Comparison of ENCODE assay signal across 8 cellular contexts in genomic region chr10:118423800-118424479, GRCh38.
DNase-seq lines count a peak whose midpoint lies in the region; ATAC-seq and TF ChIP-seq lines count a peak whose summit lies in the region.

No MANE protein-coding gene starts in this region.

- ATAC-seq in HCT116, result peak; percentile 97
- ATAC-seq in HG03469 (IDR thresholded peaks at IDR 0.05; ENCODE audit: unreplicated experiment), result no peak

- RAD21 ChIA-PET in HCT116 (lab: Charles Lee; ENCODE audit: low non-redundant PET in 1 of 2, low total read pairs in 2 of 2, uncharacterized antibody in 2 of 2, unreplicated experiment in 2 of 2), result no interaction called here

- no peak overlapping the region for H3K27ac ChIP-seq in HCT116 (ENCODE audit: low read depth, low read length)
- H3K27ac ChIP-seq in cardiac muscle cell, result no peak overlapping the region

- intact Hi-C loops in HCT116 (cut with micrococcal nuclease), result loop anchor here (1.0 to 10.0 kb wide), 3 partner anchors 81 to 928 kb away; partner anchors contain the start of gene FAM204A

- H3K4me1 Mint-ChIP-seq in activated naive CD8-positive, alpha-beta T cell treated with anti-CD3 and anti-CD28 coated beads for 36 hours, result peaks cover 2% of the 10 kb centered on the region

- H3K9me2 ChIP-seq in HCT116 (ENCODE audit: insufficient read depth), result no peaks in the 10 kb centered on the region

- no peak overlapping the region for H3K27ac Mint-ChIP-seq in activated naive CD8-positive, alpha-beta T cell treated with anti-CD3 and anti-CD28 coated beads for 36 hours

- CTCF ChIA-PET in HCT116 (lab: Charles Lee), result interaction anchor here (0.6 to 1.9 kb wide), 17 partner anchors 9 to 981 kb away, joined by 3 to 14 read pairs (median 3); no protein-coding TSS in a partner anchor

- H3K27me3 Mint-ChIP-seq in activated naive CD8-positive, alpha-beta T cell treated with anti-CD3 and anti-CD28 coated beads for 36 hours, result peaks cover 22% of the 10 kb centered on the region

- POLR2A ChIA-PET in HCT116 (lab: Charles Lee), result interaction anchor here (0.6 kb wide), 1 partner anchor 37 kb away, joined by 3 read pairs; no protein-coding TSS in a partner anchor

- peak; percentile 88 for TF ChIP-seq RAD21 in HCT116 (IDR thresholded peaks at IDR 0.05; ENCODE audit: low read depth)

- TF ChIP-seq CTCF in HCT116 (IDR thresholded peaks at IDR 0.05 in 2 of 3, conservative IDR thresholded peaks at IDR 0.05 in 1 of 3; ENCODE audit: borderline replicate concordance in 1 of 3, insufficient read depth in 1 of 3, low read depth in 2 of 3, low read length in 2 of 3), result peak; percentile 89 to 98 (median 89)
- TF ChIP-seq CTCF in cardiac muscle cell (IDR thresholded peaks at IDR 0.05; ENCODE audit: low read depth, low read length), result peak; percentile 83

- H3K79me2 ChIP-seq in HCT116 (ENCODE audit: insufficient read depth, low read length), result no peaks in the 10 kb centered on the region

- no peaks in the 10 kb centered on the region for H4K20me1 ChIP-seq in HCT116 (ENCODE audit: insufficient read depth)

- H3K27me3 ChIP-seq in HCT116 (ENCODE audit: insufficient read depth, low read length), result 0 out of 2 replicates have a peak, but pooled peaks cover 7% of the 10 kb centered on the region
- H3K27me3 ChIP-seq in cardiac muscle cell, result peaks cover 25% of the 10 kb centered on the region

- H3K9me3 ChIP-seq in HCT116 (ENCODE audit: control insufficient read depth in 1 of 2, insufficient read depth in 1 of 2, low read depth in 1 of 2, low read length in 2 of 2) (no peaks in the 10 kb centered on the region), cardiac muscle cell (ENCODE audit: low read depth) (no peaks in the 10 kb centered on the region)

- H3K9me3 Mint-ChIP-seq in activated naive CD8-positive, alpha-beta T cell treated with anti-CD3 and anti-CD28 coated beads for 36 hours, result no peaks in the 10 kb centered on the region

- no peaks in the 10 kb centered on the region for H3K36me3 Mint-ChIP-seq in activated naive CD8-positive, alpha-beta T cell treated with anti-CD3 and anti-CD28 coated beads for 36 hours

- H3K4me2 ChIP-seq in HCT116 (ENCODE audit: low read length), result peak overlapping the region; percentile 45; the same call in 1 of the 2 replicates

- no peak for TF ChIP-seq POLR2A in HCT116 (IDR thresholded peaks at IDR 0.05; ENCODE audit: borderline replicate concordance, extremely low read depth, insufficient read depth, insufficient read length)

- peak overlapping the region; percentile 98 for H2AFZ ChIP-seq in HCT116 (ENCODE audit: low read depth, low read length, poor library complexity, severe bottlenecking)

- no peak overlapping the region for H3K4me3 Mint-ChIP-seq in activated naive CD8-positive, alpha-beta T cell treated with anti-CD3 and anti-CD28 coated beads for 36 hours

- no peak overlapping the region; a peak in 1 of 4 replicates for H3K4me3 ChIP-seq in HCT116 (replicated peaks in 1 of 2; ENCODE audit: low read depth in 1 of 2, low read length in 2 of 2)
- H3K4me3 ChIP-seq in cardiac muscle cell, result no peak overlapping the region

- peak; percentile 37 for DNase-seq in GM04503 (ENCODE audit: low read depth)
- peak; percentile 98 for DNase-seq in HCT116 (ENCODE audit: low read depth, low spot score)
- peak; percentile 66 for DNase-seq in NCI-H1048 (lab: John Stamatoyannopoulos, UW)
- DNase-seq in SKM-1 treated with dmso at 0.1 percent for 144 hours (lab: John Stamatoyannopoulos, UW; ENCODE audit: unreplicated experiment), result peak; percentile 93
- peak; percentile 72 for DNase-seq in activated naive CD8-positive, alpha-beta T cell treated with anti-CD3 and anti-CD28 coated beads for 36 hours
- DNase-seq in cardiac muscle cell (ENCODE audit: low read depth in 1 of 2, low spot score in 1 of 2), result peak; percentile 86 to 92
- peak; percentile 47 for DNase-seq in pulmonary artery endothelial cell (ENCODE audit: low read depth, low spot score)

- no peaks in the 10 kb centered on the region for H3K36me3 ChIP-seq in HCT116 (ENCODE audit: control insufficient read depth in 1 of 2, insufficient read depth in 2 of 2, low read length in 2 of 2)
- H3K36me3 ChIP-seq in cardiac muscle cell, result no peaks in the 10 kb centered on the region

- BruUV-seq in HCT116 (replicated peaks; lab: Mats Ljungman, UMichigan), result no TSS peak

- H3K4me1 ChIP-seq in HCT116 (ENCODE audit: control insufficient read depth in 1 of 2, insufficient read depth in 2 of 2, low read length in 2 of 2) (peaks cover 2 to 5% of the 10 kb centered on the region in 2 experiments; a peak in 3 of 4 replicates), cardiac muscle cell (ENCODE audit: low read depth) (no peaks in the 10 kb centered on the region)

- H3K9ac ChIP-seq in HCT116 (ENCODE audit: low read length), result no peak overlapping the region

TF ChIP-seq in HCT116, 20 proteins besides CTCF, POLR2A, EP300 and RAD21:
- TF ChIP-seq ATF3 (IDR thresholded peaks at IDR 0.05), result no peak
- TF ChIP-seq POLR2AphosphoS5 (IDR thresholded peaks at IDR 0.05; ENCODE audit: low read depth, low read length), result no peak
- TF ChIP-seq CEBPB (IDR thresholded peaks at IDR 0.05; ENCODE audit: low read depth), result peak; percentile 98
- 0 out of 2 replicates have a peak, but pooled peaks have one; percentile 24 for TF ChIP-seq MAX (IDR thresholded peaks at IDR 0.05)
- TF ChIP-seq SIN3A (IDR thresholded peaks at IDR 0.05; ENCODE audit: low read depth), result no peak
- TF ChIP-seq FOSL1 (IDR thresholded peaks at IDR 0.05; ENCODE audit: low read depth), result no peak
- no peak for TF ChIP-seq ZNF274 (IDR thresholded peaks at IDR 0.05; ENCODE audit: low read depth, low read length)
- TF ChIP-seq SRF (IDR thresholded peaks at IDR 0.05; ENCODE audit: low read depth), result no peak
- no peak for TF ChIP-seq EZH2phosphoT487 (IDR thresholded peaks at IDR 0.05; ENCODE audit: borderline replicate concordance)
- no peak for TF ChIP-seq ZBTB33 (IDR thresholded peaks at IDR 0.05; ENCODE audit: extremely low read depth, insufficient replicate concordance, low read length)
- 0 out of 2 replicates have a peak, but pooled peaks have one; percentile 4 for TF ChIP-seq SP1 (IDR thresholded peaks at IDR 0.05; ENCODE audit: low read depth)
- peak; percentile 75 for TF ChIP-seq CBX3 (IDR thresholded peaks at IDR 0.05; ENCODE audit: low read depth)
- peak; percentile 90 for TF ChIP-seq YY1 (IDR thresholded peaks at IDR 0.05; ENCODE audit: extremely low read depth, insufficient replicate concordance, low read depth, low read length)
- TF ChIP-seq ELF1 (IDR thresholded peaks at IDR 0.05; ENCODE audit: borderline replicate concordance, low read depth), result no peak
- peak; percentile 100 for TF ChIP-seq TCF7L2 (IDR thresholded peaks at IDR 0.05; ENCODE audit: borderline replicate concordance, extremely low read depth, insufficient read depth, insufficient read length)
- no peak for TF ChIP-seq JUND (IDR thresholded peaks at IDR 0.05)
- no peak for TF ChIP-seq EZH2 (IDR thresholded peaks at IDR 0.05)
- TF ChIP-seq ZFX (IDR thresholded peaks at IDR 0.05), result no peak
- TF ChIP-seq EGR1 (IDR thresholded peaks at IDR 0.05; ENCODE audit: low read depth), result no peak
- no peak for TF ChIP-seq REST (IDR thresholded peaks at IDR 0.05; ENCODE audit: low read depth)

Comparison
In these comparisons a context has a peak if more than half of its experiments do, and no peak if none do; other contexts are left out.
1. DNase-seq: peak in every context shown above with its lines; median percentile 98 in HCT116; 93 in SKM-1 treated with dmso at 0.1 percent for 144 hours; 89 in cardiac muscle cell; 72 in activated naive CD8-positive, alpha-beta T cell treated with anti-CD3 and anti-CD28 coated beads for 36 hours; 66 in NCI-H1048; 47 in pulmonary artery endothelial cell; 37 in GM04503.